Comparison of ENCODE assay signal across 13 cellular contexts in genomic region chrX:13061215-13061708, GRCh38. TPM values are rescaled to one million over a fixed set of nuclear protein-coding genes. Genes with fewer than 3 reads are reported as not detected.
"Had no signal": no experiment of that assay in that cellular context is flagged by ENCODE, and none has a peak within 500 bp of the region (broad histone marks: within the 10 kb centered on the region; RNA-seq: fewer than 3 reads in every experiment).

No MANE protein-coding gene starts in this region.

RNA-seq across cellular contexts. Expression of gene FAM9C, which starts 16.8 kb away (rescaled TPM):
- total RNA-seq: naive thymus-derived CD8-positive, alpha-beta T cell; natural killer cell treated with Interleukin-12 subunit alpha and Interleukin-12 subunit beta and Interleukin-15 and Interleukin-18, amount 100 ng/mL, for 72 hours; osteoblast; progenitor cell of endocrine pancreas; renal cortical epithelial cell; right cardiac atrium; right lobe of liver; sigmoid colon; suprapubic skin; upper lobe of right lung had no signal
- polyA plus RNA-seq: naive thymus-derived CD8-positive, alpha-beta T cell; neural cell; psoas muscle; small intestine had no signal
